ENCODE assay signal across 8 cellular contexts in genomic region chr15:70833897-70834765, GRCh38. TPM values are rescaled to one million over a fixed set of nuclear protein-coding genes. Genes with fewer than 3 reads are reported as not detected.
DNase-seq lines count a peak whose midpoint lies in the region; ATAC-seq and TF ChIP-seq lines count a peak whose summit lies in the region.

No MANE protein-coding gene starts in this region.

- peaks cover 51% of the 10 kb centered on the region for H3F3A ChIP-seq in SK-N-SH (replicated peaks; ENCODE audit: insufficient read depth)

- peak overlapping the region; percentile 26 for H2AFZ ChIP-seq in SK-N-SH (ENCODE audit: low read depth)

- H3K4me1 ChIP-seq in A673 (ENCODE audit: insufficient read depth, low read length, poor library complexity, severe bottlenecking), result peaks cover 31% of the 10 kb centered on the region
- peaks cover 12% of the 10 kb centered on the region for H3K4me1 ChIP-seq in HUES6 (ENCODE audit: control insufficient read depth, insufficient read depth, low read length)
- peaks cover 4 to 23% of the 10 kb centered on the region in 2 experiments for H3K4me1 ChIP-seq in SK-N-SH (ENCODE audit: control insufficient read depth in 1 of 2, insufficient read depth in 2 of 2, low read depth in 1 of 2, low read length in 1 of 2)

- peak in 1 of 2 experiments; percentile 63; a peak in 1 of 4 replicates for TF ChIP-seq EP300 in SK-N-SH (IDR thresholded peaks at IDR 0.05; ENCODE audit: borderline replicate concordance in 1 of 2, low read depth in 1 of 2, low read length in 1 of 2)

- no peaks in the 10 kb centered on the region for H3K9me2 ChIP-seq in SK-N-SH

- CTCF ChIA-PET in A673 (lab: Charles Lee) (interaction anchor here (0.6 to 1.2 kb wide), 2 partner anchors 9 to 38 kb away, joined by 4 to 12 read pairs; no protein-coding TSS in a partner anchor), SK-N-SH (lab: Yijun Ruan, JAX) (interaction anchor here (4.0 to 11.3 kb wide), 2 partner anchors 10 to 41 kb away, joined by 13 to 75 read pairs; no protein-coding TSS in a partner anchor)

- 62% methylated on average over 9 of the region's 9 CpGs for WGBS in SK-N-SH (ENCODE audit: low lambda C conversion rate)

- H4K20me1 ChIP-seq in SK-N-SH (ENCODE audit: insufficient read depth), result no peaks in the 10 kb centered on the region; the same call in 1 of the 2 replicates

- no peak overlapping the region for H3K4me3 ChIP-seq in A673 (ENCODE audit: low read depth, low read length, poor library complexity, severe bottlenecking)
- H3K4me3 ChIP-seq in HUES6 (ENCODE audit: low read depth, low read length), result no peak overlapping the region
- H3K4me3 ChIP-seq in SK-N-SH (ENCODE audit: low read depth in 2 of 2, low read length in 1 of 2), result no peak overlapping the region; a peak in 1 of 4 replicates

- ATAC-seq in HG02852 (IDR thresholded peaks at IDR 0.05; ENCODE audit: unreplicated experiment), result no peak

- peaks cover 46% of the 10 kb centered on the region; the same call in 1 of the 2 replicates for H3K79me2 ChIP-seq in SK-N-SH (ENCODE audit: insufficient read depth)

- TF ChIP-seq CTCF in A673 (conservative IDR thresholded peaks at IDR 0.05; ENCODE audit: low read depth, low read length) (no peak), SK-N-SH (IDR thresholded peaks at IDR 0.05) (no peak)

- TF ChIP-seq RAD21 in SK-N-SH (IDR thresholded peaks at IDR 0.05; ENCODE audit: low read length), result no peak

- POLR2A ChIA-PET in A673 (lab: Charles Lee; ENCODE audit: low non-redundant PET) (no interaction called here), SK-N-SH (lab: Yijun Ruan, JAX) (no interaction called here)

- H3K27ac ChIP-seq in A673 (ENCODE audit: low read depth, low read length, poor library complexity, severe bottlenecking) (peak overlapping the region; percentile 81), HUES6 (ENCODE audit: low read depth, low read length) (peak overlapping the region; percentile 70), SK-N-SH (ENCODE audit: low read depth in 2 of 2, low read length in 1 of 2) (peak overlapping the region; percentile 77 to 91; a peak in 3 of 4 replicates)

- intact Hi-C loops in A673 (cut with micrococcal nuclease; ENCODE audit: unreplicated experiment), result loop anchor here (5.0 kb wide), 1 partner anchor 33 kb away; no protein-coding TSS in a partner anchor

- H3K36me3 ChIP-seq in A673 (ENCODE audit: insufficient read depth, low read length, poor library complexity, severe bottlenecking) (peaks cover 25% of the 10 kb centered on the region), HUES6 (ENCODE audit: control insufficient read depth, insufficient read depth, low read length) (peaks cover 34% of the 10 kb centered on the region), SK-N-SH (replicated peaks in 1 of 2; ENCODE audit: control insufficient read depth in 1 of 2, insufficient read depth in 2 of 2, low read length in 1 of 2) (peaks cover 45 to 52% of the 10 kb centered on the region in 2 experiments)

- H3K9ac ChIP-seq in HUES6 (ENCODE audit: low read length), result peak overlapping the region; percentile 30
- peak overlapping the region; percentile 50; the same call in 1 of the 2 replicates for H3K9ac ChIP-seq in SK-N-SH

- in situ Hi-C loops in G401 (cut with HindIII; ENCODE audit: low sequenced_read_pairs), result no loop called here

- DNase-seq in A673 (ENCODE audit: low spot score) (peak; percentile 84), SK-N-SH (no peak), iPS-NIHi7 (ENCODE audit: extremely low spot score) (peak; percentile 66), G401 (ENCODE audit: low spot score) (no peak), C1 segment of cervical spinal cord (lab: John Stamatoyannopoulos, UW) (no peak)
- DNase-seq in activated naive CD4-positive, alpha-beta T cell (lab: John Stamatoyannopoulos, UW), result no peak

- no TSS peak for BruUV-seq in A673 (replicated peaks; lab: Mats Ljungman, UMichigan)

- H3K4me2 ChIP-seq in SK-N-SH, result peak overlapping the region; percentile 63

- H3K27me3 ChIP-seq in A673 (replicated peaks; ENCODE audit: insufficient read depth, low read depth, low read length, poor library complexity) (no peaks in the 10 kb centered on the region), HUES6 (ENCODE audit: control insufficient read depth, insufficient read depth, low read length) (no peaks in the 10 kb centered on the region), SK-N-SH (ENCODE audit: insufficient read depth) (no peaks in the 10 kb centered on the region)

- H3K9me3 ChIP-seq in A673 (ENCODE audit: low read depth, low read length, poor library complexity, severe bottlenecking), result no peaks in the 10 kb centered on the region
- H3K9me3 ChIP-seq in HUES6 (ENCODE audit: control insufficient read depth, insufficient read depth, low read depth, low read length), result peaks cover 6% of the 10 kb centered on the region
- H3K9me3 ChIP-seq in SK-N-SH, result no peaks in the 10 kb centered on the region

TF ChIP-seq in SK-N-SH, 30 proteins besides CTCF, POLR2A, EP300 and RAD21 (continues in another document):
- TF ChIP-seq TCF12 (IDR thresholded peaks at IDR 0.05) (peak; percentile 49; the same call in 1 of the 2 replicates), SMC3 (IDR thresholded peaks at IDR 0.05; ENCODE audit: low read depth, low read length) (no peak), USF1 (IDR thresholded peaks at IDR 0.05; ENCODE audit: borderline replicate concordance, low read depth) (no peak), FOXM1 (IDR thresholded peaks at IDR 0.05; ENCODE audit: low read depth) (no peak), MXI1 (IDR thresholded peaks at IDR 0.05; ENCODE audit: low read depth, low read length) (no peak), JUND (IDR thresholded peaks at IDR 0.05) (peak; percentile 83), NRF1 (IDR thresholded peaks at IDR 0.05; ENCODE audit: low read depth, low read length) (no peak), ZBTB33 (IDR thresholded peaks at IDR 0.05; ENCODE audit: borderline replicate concordance, low read depth) (0 out of 2 replicates have a peak, but pooled peaks have one; percentile 5), IRF3 (IDR thresholded peaks at IDR 0.05; ENCODE audit: low read depth, low read length) (no peak), USF2 (IDR thresholded peaks at IDR 0.05; ENCODE audit: borderline replicate concordance, low read depth, low read length) (no peak), TAF1 (IDR thresholded peaks at IDR 0.05; ENCODE audit: borderline replicate concordance, low read depth, low read length) (no peak), RCOR1 (IDR thresholded peaks at IDR 0.05; ENCODE audit: low read length) (no peak), RFX5 (IDR thresholded peaks at IDR 0.05; ENCODE audit: low read length) (no peak), MEF2A (IDR thresholded peaks at IDR 0.05; ENCODE audit: borderline replicate concordance, low read depth) (peak; percentile 62; the same call in 1 of the 2 replicates), FOXJ3 (CRISPR knock-in tag; IDR thresholded peaks at IDR 0.05) (no peak)

RNA-seq across cellular contexts. Expression of gene LARP6, which starts 19.8 kb away (rescaled TPM):
- total RNA-seq in A673 (2021), result 53.6 and 57.8 TPM in 2 replicates
- polyA plus RNA-seq in SK-N-SH (2012; rRNA removed), result 193 and 236 TPM in 2 replicates
- polyA plus RNA-seq in SK-N-SH (2012; cell fraction: cytosol; rRNA removed), result 223 and 271 TPM in 2 replicates
- 118 and 123 TPM in 2 replicates for polyA plus RNA-seq in SK-N-SH (2012; cell fraction: nucleus; rRNA removed)
- total RNA-seq in G401 (2014; rRNA removed; shearing (Covaris generic)), result 84.9 and 97.7 TPM in 2 replicates

RNA-seq across cellular contexts. Expression of gene THAP10, which starts 58.1 kb away (rescaled TPM):
- total RNA-seq in A673 (2021), result 6.2 and 6.6 TPM in 2 replicates
- 2.9 and 3.2 TPM in 2 replicates for polyA plus RNA-seq in SK-N-SH (2012; rRNA removed)
- polyA plus RNA-seq in SK-N-SH (2012; cell fraction: cytosol; rRNA removed), result 4.4 TPM in 2 replicates
- 2.5 and 3.8 TPM in 2 replicates for polyA plus RNA-seq in SK-N-SH (2012; cell fraction: nucleus; rRNA removed)
- 6.8 and 7.8 TPM in 2 replicates for total RNA-seq in G401 (2014; rRNA removed; shearing (Covaris generic))

RNA-seq across cellular contexts. Expression of gene LRRC49, which starts 58.5 kb away (rescaled TPM):
- total RNA-seq in A673 (2021), result 9.2 and 10.9 TPM in 2 replicates
- polyA plus RNA-seq in SK-N-SH (2012; rRNA removed), result 7.2 and 10.4 TPM in 2 replicates
- polyA plus RNA-seq in SK-N-SH (2012; cell fraction: cytosol; rRNA removed), result 10.5 and 13.2 TPM in 2 replicates
- 7.4 and 14.2 TPM in 2 replicates for polyA plus RNA-seq in SK-N-SH (2012; cell fraction: nucleus; rRNA removed)
- 9.3 and 15.3 TPM in 2 replicates for total RNA-seq in G401 (2014; rRNA removed; shearing (Covaris generic))

Comparison
In these comparisons a context has a peak if more than half of its experiments do, and no peak if none do; other contexts are left out.
1. DNase-seq: peak in A673 (single experiment) and iPS-NIHi7 (single experiment); none in SK-N-SH (single experiment), G401 (single experiment), C1 segment of cervical spinal cord (0 of 14) and activated naive CD4-positive, alpha-beta T cell (0 of 4).
2. Peak in every context shown above with its lines, with median percentiles within 50 percentile points of each other: H3K27ac ChIP-seq.